1 cellular context compared by ENCODE assay signal in the genomic region with DNA sequence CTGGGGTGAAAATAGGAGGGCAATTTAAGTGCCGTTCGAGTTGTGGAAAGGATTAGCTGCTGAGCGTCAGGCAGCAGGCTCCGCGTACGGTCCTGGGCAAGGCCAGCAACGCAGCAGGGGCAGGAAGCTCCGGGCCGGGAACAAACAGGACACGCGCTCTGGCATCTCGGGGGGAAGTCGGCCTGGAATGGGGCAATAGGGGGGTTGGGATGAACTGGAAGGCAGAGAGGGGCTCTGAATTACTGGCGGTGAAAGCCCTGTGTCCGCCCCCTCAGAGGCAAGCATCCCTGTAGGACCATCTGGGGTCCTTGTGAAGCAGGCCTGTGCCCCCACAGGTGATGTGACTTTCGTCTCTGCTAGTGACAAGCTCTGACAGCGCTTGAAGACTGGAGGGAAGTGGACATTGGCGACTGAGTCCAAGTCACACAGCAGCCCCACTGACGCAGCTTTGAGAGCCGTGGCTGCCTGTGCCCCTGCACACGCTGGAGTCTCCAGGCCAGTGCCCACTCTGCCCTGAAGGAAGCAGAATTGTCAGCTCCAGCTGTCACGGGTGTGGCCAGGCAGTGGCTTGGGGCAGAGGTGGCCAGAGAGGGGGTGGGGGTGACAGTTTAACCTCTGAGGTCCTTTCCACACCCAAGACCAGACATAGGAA.
A peak's percentile ranks its signal among the peaks of the same experiment; 100 is the strongest.
TF ChIP-seq lines count a peak whose summit lies in the region.

No MANE protein-coding gene starts in this region.

TF ChIP-seq in HepG2, 621 proteins besides CTCF, POLR2A, EP300 and RAD21:
- TF ChIP-seq ZNF605 (CRISPR knock-in tag; IDR thresholded peaks at IDR 0.05) (no peak), GABPA (IDR thresholded peaks at IDR 0.05; ENCODE audit: low read depth, low read length) (peak; percentile 21; the same call in 1 of the 2 replicates), GABPA (CRISPR knock-in tag; IDR thresholded peaks at IDR 0.05; ENCODE audit: low read depth) (no peak), CHD4 (IDR thresholded peaks at IDR 0.05; ENCODE audit: borderline replicate concordance, low read length) (no peak), KAT7 (CRISPR knock-in tag; IDR thresholded peaks at IDR 0.05; ENCODE audit: borderline replicate concordance) (no peak), MTF2 (CRISPR knock-in tag; IDR thresholded peaks at IDR 0.05; ENCODE audit: borderline replicate concordance) (0 out of 2 replicates have a peak, but pooled peaks have one; percentile 68), ZNF615 (CRISPR knock-in tag; IDR thresholded peaks at IDR 0.05; ENCODE audit: borderline replicate concordance) (no peak), ATAD3A (CRISPR knock-in tag; IDR thresholded peaks at IDR 0.05) (no peak)
- TF ChIP-seq, protein P1, sequence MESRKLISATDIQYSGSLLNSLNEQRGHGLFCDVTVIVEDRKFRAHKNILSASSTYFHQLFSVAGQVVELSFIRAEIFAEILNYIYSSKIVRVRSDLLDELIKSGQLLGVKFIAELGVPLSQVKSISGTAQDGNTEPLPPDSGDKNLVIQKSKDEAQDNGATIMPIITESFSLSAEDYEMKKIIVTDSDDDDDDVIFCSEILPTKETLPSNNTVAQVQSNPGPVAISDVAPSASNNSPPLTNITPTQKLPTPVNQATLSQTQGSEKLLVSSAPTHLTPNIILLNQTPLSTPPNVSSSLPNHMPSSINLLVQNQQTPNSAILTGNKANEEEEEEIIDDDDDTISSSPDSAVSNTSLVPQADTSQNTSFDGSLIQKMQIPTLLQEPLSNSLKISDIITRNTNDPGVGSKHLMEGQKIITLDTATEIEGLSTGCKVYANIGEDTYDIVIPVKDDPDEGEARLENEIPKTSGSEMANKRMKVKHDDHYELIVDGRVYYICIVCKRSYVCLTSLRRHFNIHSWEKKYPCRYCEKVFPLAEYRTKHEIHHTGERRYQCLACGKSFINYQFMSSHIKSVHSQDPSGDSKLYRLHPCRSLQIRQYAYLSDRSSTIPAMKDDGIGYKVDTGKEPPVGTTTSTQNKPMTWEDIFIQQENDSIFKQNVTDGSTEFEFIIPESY (CRISPR knock-in tag; IDR thresholded peaks at IDR 0.05): peak; percentile 46; the same call in 1 of the 2 replicates
- TF ChIP-seq, protein P2, sequence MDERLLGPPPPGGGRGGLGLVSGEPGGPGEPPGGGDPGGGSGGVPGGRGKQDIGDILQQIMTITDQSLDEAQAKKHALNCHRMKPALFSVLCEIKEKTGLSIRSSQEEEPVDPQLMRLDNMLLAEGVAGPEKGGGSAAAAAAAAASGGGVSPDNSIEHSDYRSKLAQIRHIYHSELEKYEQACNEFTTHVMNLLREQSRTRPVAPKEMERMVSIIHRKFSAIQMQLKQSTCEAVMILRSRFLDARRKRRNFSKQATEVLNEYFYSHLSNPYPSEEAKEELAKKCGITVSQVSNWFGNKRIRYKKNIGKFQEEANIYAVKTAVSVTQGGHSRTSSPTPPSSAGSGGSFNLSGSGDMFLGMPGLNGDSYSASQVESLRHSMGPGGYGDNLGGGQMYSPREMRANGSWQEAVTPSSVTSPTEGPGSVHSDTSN (CRISPR knock-in tag; IDR thresholded peaks at IDR 0.05): no peak
- TF ChIP-seq, protein P3, sequence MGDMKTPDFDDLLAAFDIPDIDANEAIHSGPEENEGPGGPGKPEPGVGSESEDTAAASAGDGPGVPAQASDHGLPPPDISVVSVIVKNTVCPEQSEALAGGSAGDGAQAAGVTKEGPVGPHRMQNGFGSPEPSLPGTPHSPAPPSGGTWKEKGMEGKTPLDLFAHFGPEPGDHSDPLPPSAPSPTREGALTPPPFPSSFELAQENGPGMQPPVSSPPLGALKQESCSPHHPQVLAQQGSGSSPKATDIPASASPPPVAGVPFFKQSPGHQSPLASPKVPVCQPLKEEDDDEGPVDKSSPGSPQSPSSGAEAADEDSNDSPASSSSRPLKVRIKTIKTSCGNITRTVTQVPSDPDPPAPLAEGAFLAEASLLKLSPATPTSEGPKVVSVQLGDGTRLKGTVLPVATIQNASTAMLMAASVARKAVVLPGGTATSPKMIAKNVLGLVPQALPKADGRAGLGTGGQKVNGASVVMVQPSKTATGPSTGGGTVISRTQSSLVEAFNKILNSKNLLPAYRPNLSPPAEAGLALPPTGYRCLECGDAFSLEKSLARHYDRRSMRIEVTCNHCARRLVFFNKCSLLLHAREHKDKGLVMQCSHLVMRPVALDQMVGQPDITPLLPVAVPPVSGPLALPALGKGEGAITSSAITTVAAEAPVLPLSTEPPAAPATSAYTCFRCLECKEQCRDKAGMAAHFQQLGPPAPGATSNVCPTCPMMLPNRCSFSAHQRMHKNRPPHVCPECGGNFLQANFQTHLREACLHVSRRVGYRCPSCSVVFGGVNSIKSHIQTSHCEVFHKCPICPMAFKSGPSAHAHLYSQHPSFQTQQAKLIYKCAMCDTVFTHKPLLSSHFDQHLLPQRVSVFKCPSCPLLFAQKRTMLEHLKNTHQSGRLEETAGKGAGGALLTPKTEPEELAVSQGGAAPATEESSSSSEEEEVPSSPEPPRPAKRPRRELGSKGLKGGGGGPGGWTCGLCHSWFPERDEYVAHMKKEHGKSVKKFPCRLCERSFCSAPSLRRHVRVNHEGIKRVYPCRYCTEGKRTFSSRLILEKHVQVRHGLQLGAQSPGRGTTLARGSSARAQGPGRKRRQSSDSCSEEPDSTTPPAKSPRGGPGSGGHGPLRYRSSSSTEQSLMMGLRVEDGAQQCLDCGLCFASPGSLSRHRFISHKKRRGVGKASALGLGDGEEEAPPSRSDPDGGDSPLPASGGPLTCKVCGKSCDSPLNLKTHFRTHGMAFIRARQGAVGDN (CRISPR knock-in tag; IDR thresholded peaks at IDR 0.05): 0 out of 2 replicates have a peak, but pooled peaks have one; percentile 17
